In the genomic region with DNA sequence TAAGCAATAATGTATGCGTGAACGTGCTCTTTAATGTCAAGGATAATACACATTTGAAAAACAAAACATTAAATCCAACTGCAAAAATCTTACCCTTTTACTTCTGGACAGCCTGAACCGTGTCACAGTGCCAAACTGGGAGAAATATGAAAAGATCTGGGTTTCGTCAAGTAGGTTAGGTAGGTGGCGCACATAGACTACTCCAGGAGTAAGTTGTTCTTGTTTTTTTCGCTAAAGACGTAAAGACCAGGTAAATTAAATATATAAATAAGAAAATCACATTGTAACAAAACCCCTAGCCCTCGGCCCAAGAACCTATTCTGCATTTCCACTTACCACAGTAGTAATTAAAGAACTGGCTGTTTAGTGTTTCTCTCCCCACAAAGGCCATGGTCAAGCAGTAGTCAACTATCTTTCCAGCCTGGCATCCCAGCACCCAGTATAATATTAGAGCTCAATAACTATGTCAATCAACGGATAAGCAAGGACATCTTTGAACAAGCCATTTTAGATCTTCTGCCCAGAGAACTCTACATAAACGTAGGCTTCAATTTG, we compare ENCODE assay signal across 8 cellular contexts. TPM values are rescaled to one million over a fixed set of nuclear protein-coding genes. Genes with fewer than 3 reads are reported as not detected.
DNase-seq lines count a peak whose midpoint lies in the region; ATAC-seq and TF ChIP-seq lines count a peak whose summit lies in the region.

No MANE protein-coding gene starts in this region.

- peak overlapping the region; percentile 76 to 100 (median 96) for H3K27ac Mint-ChIP-seq in CD8-positive, alpha-beta memory T cell
- H3K27ac Mint-ChIP-seq in type B pancreatic cell, result peak overlapping the region; percentile 81

- H3K4me3 ChIP-seq in CD8-positive, alpha-beta memory T cell (ENCODE audit: low read length), result peak overlapping the region; percentile 97
- H3K4me3 ChIP-seq in HUES6 (ENCODE audit: low read depth, low read length) (peak overlapping the region; percentile 97), adipocyte (ENCODE audit: low read length) (peak overlapping the region; percentile 98), left lung (peak overlapping the region; percentile 94 to 95)

- no peaks in the 10 kb centered on the region for H3K27me3 ChIP-seq in CD8-positive, alpha-beta memory T cell (ENCODE audit: insufficient read depth, low read length, poor library complexity, severe bottlenecking)
- H3K27me3 ChIP-seq in HUES6 (ENCODE audit: control insufficient read depth, insufficient read depth, low read length), result no peaks in the 10 kb centered on the region
- no peaks in the 10 kb centered on the region for H3K27me3 ChIP-seq in adipocyte (replicated peaks; ENCODE audit: control insufficient read depth, insufficient read depth, low read length)
- no peaks in the 10 kb centered on the region for H3K27me3 ChIP-seq in left lung

- POLR2A ChIA-PET in CD8-positive, alpha-beta memory T cell (lab: Charles Lee), result interaction anchor here (1.5 to 2.2 kb wide), 5 partner anchors 17 to 205 kb away, joined by 3 to 30 read pairs (median 8); partner anchors contain the start of genes CLASP1, RNU4ATAC and TSN

- intact Hi-C loops in left lung (cut with DNase I), result no loop called here

- peaks cover 28% of the 10 kb centered on the region for H3K36me3 ChIP-seq in CD8-positive, alpha-beta memory T cell (ENCODE audit: insufficient read depth, low read length)
- H3K36me3 ChIP-seq in HUES6 (ENCODE audit: control insufficient read depth, insufficient read depth, low read length) (peaks cover 45% of the 10 kb centered on the region), adipocyte (ENCODE audit: control insufficient read depth, insufficient read depth, low read length, severe bottlenecking) (peaks cover 37% of the 10 kb centered on the region), left lung (peaks cover 0 to 44% of the 10 kb centered on the region in 2 donors)

- H3K9ac ChIP-seq in HUES6 (ENCODE audit: low read length), result peak overlapping the region; percentile 86
- H3K9ac ChIP-seq in adipocyte (ENCODE audit: low read length), result peak overlapping the region; percentile 95

- H3K9me3 ChIP-seq in CD8-positive, alpha-beta memory T cell (ENCODE audit: low read length), result no peaks in the 10 kb centered on the region
- H3K9me3 ChIP-seq in HUES6 (ENCODE audit: control insufficient read depth, insufficient read depth, low read depth, low read length) (no peaks in the 10 kb centered on the region), adipocyte (ENCODE audit: control insufficient read depth, low read length) (no peaks in the 10 kb centered on the region), left lung (no peaks in the 10 kb centered on the region)

- no peak for ATAC-seq in left lung

- H3K4me1 Mint-ChIP-seq in CD8-positive, alpha-beta memory T cell, result peaks cover 33 to 57% (median 54%) of the 10 kb centered on the region in 3 donors
- peaks cover 7% of the 10 kb centered on the region for H3K4me1 Mint-ChIP-seq in type B pancreatic cell (ENCODE audit: unreplicated experiment)

- CTCF ChIA-PET in CD8-positive, alpha-beta memory T cell (lab: Charles Lee), result interaction anchor here (0.9 to 2.2 kb wide), 4 partner anchors 16 to 205 kb away, joined by 3 to 12 read pairs (median 4); partner anchors contain the start of gene RNU4ATAC

- H3K4me3 Mint-ChIP-seq in CD8-positive, alpha-beta memory T cell, result peak overlapping the region; percentile 94 to 100 (median 98)
- peak overlapping the region; percentile 90 for H3K4me3 Mint-ChIP-seq in type B pancreatic cell

- no peaks in the 10 kb centered on the region for H3K9me3 Mint-ChIP-seq in CD8-positive, alpha-beta memory T cell
- H3K9me3 Mint-ChIP-seq in type B pancreatic cell, result no peaks in the 10 kb centered on the region

- peak in 1 of 5 donors; percentile 8 for DNase-seq in CD8-positive, alpha-beta memory T cell
- peak; percentile 27 for DNase-seq in adipocyte (ENCODE audit: low read depth)
- DNase-seq in left lung, result no peak
- DNase-seq in type B pancreatic cell (ENCODE audit: extremely low spot score, unreplicated experiment), result no peak
- no peak for DNase-seq in SW480 (ENCODE audit: low spot score)
- no peak for DNase-seq in NCI-H345 (lab: John Stamatoyannopoulos, UW)
- no peak for DNase-seq in NCI-H1436 (lab: John Stamatoyannopoulos, UW)

- peaks cover 0 to 1% of the 10 kb centered on the region in 2 donors for H3K27me3 Mint-ChIP-seq in CD8-positive, alpha-beta memory T cell
- no peaks in the 10 kb centered on the region for H3K27me3 Mint-ChIP-seq in type B pancreatic cell

- peak overlapping the region; percentile 92 for H3K27ac ChIP-seq in CD8-positive, alpha-beta memory T cell (ENCODE audit: low read depth, low read length)
- no peak overlapping the region for H3K27ac ChIP-seq in HUES6 (ENCODE audit: low read depth, low read length)
- H3K27ac ChIP-seq in left lung, result peak overlapping the region in 1 of 2 donors; percentile 88

- peaks cover 28% of the 10 kb centered on the region for H3K4me1 ChIP-seq in CD8-positive, alpha-beta memory T cell (ENCODE audit: insufficient read depth, low read length)
- no peaks in the 10 kb centered on the region for H3K4me1 ChIP-seq in HUES6 (ENCODE audit: control insufficient read depth, insufficient read depth, low read length)
- H3K4me1 ChIP-seq in adipocyte (ENCODE audit: control insufficient read depth, insufficient read depth, low read length), result peaks cover 9% of the 10 kb centered on the region
- H3K4me1 ChIP-seq in left lung, result peaks cover 6 to 19% of the 10 kb centered on the region in 2 donors

- peaks cover 0 to 49% (median 13%) of the 10 kb centered on the region in 3 donors for H3K36me3 Mint-ChIP-seq in CD8-positive, alpha-beta memory T cell
- peaks cover 18% of the 10 kb centered on the region for H3K36me3 Mint-ChIP-seq in type B pancreatic cell

- no peak for TF ChIP-seq CTCF in left lung (IDR thresholded peaks at IDR 0.05)
- TF ChIP-seq CTCF in type B pancreatic cell (conservative IDR thresholded peaks at IDR 0.05), result no peak

RNA-seq across cellular contexts. Expression of gene NIFK, which starts 1.1 kb away (rescaled TPM):
- 100 to 1,000 TPM; 167 to 169 TPM for total RNA-seq in CD8-positive, alpha-beta memory T cell
- polyA plus RNA-seq in CD8-positive, alpha-beta memory T cell, result 54.4 TPM
- total RNA-seq in left lung, result 10 to 100 TPM; 34.6 to 46.2 TPM
- total RNA-seq in type B pancreatic cell (ENCODE audit: low replicate concordance), result 55.5 and 60.9 TPM in 2 replicates

RNA-seq across cellular contexts. Expression of gene TSN, which starts 19.9 kb away (rescaled TPM):
- total RNA-seq in CD8-positive, alpha-beta memory T cell, result 10 to 100 TPM; 88.0 to 90.4 TPM
- polyA plus RNA-seq in CD8-positive, alpha-beta memory T cell, result 74.9 TPM
- total RNA-seq in left lung, result 10 to 100 TPM; 51.3 to 56.9 TPM
- 64.6 and 87.6 TPM in 2 replicates for total RNA-seq in type B pancreatic cell (ENCODE audit: low replicate concordance)
